In genomic region chr5:83077662-83078261, GRCh38 we compare ENCODE assay signal across 8 cellular contexts. TPM values are rescaled to one million over a fixed set of nuclear protein-coding genes. Genes with fewer than 3 reads are reported as not detected.
DNase-seq lines count a peak whose midpoint lies in the region; ATAC-seq, FAIRE-seq and TF ChIP-seq lines count a peak whose summit lies in the region.

No MANE protein-coding gene starts in this region.

- H3K9me3 ChIP-seq in DOHH2 (ENCODE audit: control insufficient read depth, insufficient read depth, low read length) (no peaks in the 10 kb centered on the region), prostate gland (no peaks in the 10 kb centered on the region)

- POLR2A ChIA-PET in WTC11 (lab: Charles Lee), result interaction anchor here (0.6 to 1.0 kb wide), 6 partner anchors 9 to 397 kb away, joined by 3 to 5 read pairs (median 5); partner anchors contain the start of gene VCAN

- peak overlapping the region; percentile 99 for H3K27ac Mint-ChIP-seq in WTC11

- H3K36me3 Mint-ChIP-seq in WTC11, result peaks cover 14% of the 10 kb centered on the region

- H3K4me3 Mint-ChIP-seq in WTC11, result peak overlapping the region; percentile 99

- no peaks in the 10 kb centered on the region for H4K20me1 ChIP-seq in DOHH2 (ENCODE audit: control insufficient read depth, insufficient read depth, low read depth, low read length)

- peaks cover 14% of the 10 kb centered on the region for H3K4me1 ChIP-seq in DOHH2 (ENCODE audit: control insufficient read depth, low read length)
- peaks cover 8% of the 10 kb centered on the region for H3K4me1 ChIP-seq in foreskin keratinocyte
- no peaks in the 10 kb centered on the region for H3K4me1 ChIP-seq in prostate gland (replicated peaks)

- TF ChIP-seq POLR2A in prostate gland (IDR thresholded peaks at IDR 0.05), result no peak

- 3% methylated on average over 14 of the region's 14 CpGs for WGBS in prostate gland

- H3K4me2 ChIP-seq in DOHH2 (ENCODE audit: low read length), result peak overlapping the region; percentile 71

- FAIRE-seq in HTR-8/SVneo (lab: Jason Lieb, UNC), result no peak

- CTCF ChIA-PET in WTC11 (lab: Charles Lee), result interaction anchor here (1.3 kb wide), 1 partner anchor 396 kb away, joined by 5 read pairs; no protein-coding TSS in a partner anchor

- intact Hi-C loops in prostate gland (cut with DNase I), result no loop called here

- H3K36me3 ChIP-seq in DOHH2 (ENCODE audit: control insufficient read depth, low read length), result peaks cover 36% of the 10 kb centered on the region
- H3K36me3 ChIP-seq in prostate gland, result no peaks in the 10 kb centered on the region

- H3K4me1 Mint-ChIP-seq in WTC11, result peaks cover 45% of the 10 kb centered on the region

- no peaks in the 10 kb centered on the region for H3K9me2 ChIP-seq in DOHH2 (replicated peaks; ENCODE audit: control insufficient read depth, low read length)

- DNase-seq in HTR-8/SVneo (ENCODE audit: insufficient read length, low spot score), result peak; percentile 2
- peak; percentile 17 for DNase-seq in WTC11 (ENCODE audit: low spot score)
- no peak for DNase-seq in foreskin keratinocyte
- DNase-seq in prostate gland (ENCODE audit: low spot score), result no peak
- DNase-seq in GOT3 (lab: John Stamatoyannopoulos, UW), result no peak

- TF ChIP-seq CTCF in DOHH2 (IDR thresholded peaks at IDR 0.05; ENCODE audit: low read depth, low read length, poor library complexity, severe bottlenecking) (no peak), WTC11 (IDR thresholded peaks at IDR 0.05) (no peak), foreskin keratinocyte (conservative IDR thresholded peaks at IDR 0.05) (no peak), prostate gland (IDR thresholded peaks at IDR 0.05) (no peak)

- H3K27me3 ChIP-seq in DOHH2 (ENCODE audit: control insufficient read depth, low read length) (no peaks in the 10 kb centered on the region), foreskin keratinocyte (no peaks in the 10 kb centered on the region), prostate gland (replicated peaks; ENCODE audit: insufficient read depth) (no peaks in the 10 kb centered on the region)

- H3K27ac ChIP-seq in DOHH2 (ENCODE audit: low read depth, low read length) (peak overlapping the region; percentile 80), foreskin keratinocyte (peak overlapping the region; percentile 97), prostate gland (peak overlapping the region; percentile 40 to 61)

- peaks cover 1% of the 10 kb centered on the region; the same call in 1 of the 2 replicates for H3K9me3 Mint-ChIP-seq in WTC11

- ATAC-seq in GM21423 (IDR thresholded peaks at IDR 0.05; ENCODE audit: unreplicated experiment) (peak; percentile 2), WTC11 (peak; percentile 36), foreskin keratinocyte (peak; percentile 31), GM18858 (IDR thresholded peaks at IDR 0.05; ENCODE audit: unreplicated experiment) (no peak)

- H3F3A ChIP-seq in DOHH2 (ENCODE audit: control insufficient read depth, insufficient read depth), result no peaks in the 10 kb centered on the region

- H3K27me3 Mint-ChIP-seq in WTC11 (ENCODE audit: low read depth), result no peaks in the 10 kb centered on the region

- H3K4me3 ChIP-seq in DOHH2 (ENCODE audit: low read length), result peak overlapping the region; percentile 85
- H3K4me3 ChIP-seq in prostate gland, result peak overlapping the region; percentile 55 to 73

- peaks cover 89% of the 10 kb centered on the region for H3K79me2 ChIP-seq in DOHH2 (ENCODE audit: control insufficient read depth, low read length)

TF ChIP-seq in WTC11, 78 proteins besides CTCF, POLR2A, EP300 and RAD21:
- TF ChIP-seq FOXP1 (CRISPR knock-in tag; IDR thresholded peaks at IDR 0.05; ENCODE audit: borderline replicate concordance) (no peak), ESRRA (CRISPR knock-in tag; IDR thresholded peaks at IDR 0.05; ENCODE audit: borderline replicate concordance) (no peak), FOXK1 (CRISPR knock-in tag; IDR thresholded peaks at IDR 0.05) (no peak), ZNF219 (CRISPR knock-in tag; IDR thresholded peaks at IDR 0.05; ENCODE audit: borderline replicate concordance) (no peak), ZNF232 (CRISPR knock-in tag; IDR thresholded peaks at IDR 0.05) (no peak), NFATC4 (CRISPR knock-in tag; IDR thresholded peaks at IDR 0.05) (no peak), E2F1 (CRISPR knock-in tag; IDR thresholded peaks at IDR 0.05) (no peak), GTF2I (CRISPR knock-in tag; conservative IDR thresholded peaks at IDR 0.05) (no peak), ZMAT4 (CRISPR knock-in tag; IDR thresholded peaks at IDR 0.05) (no peak), NR2C2 (CRISPR knock-in tag; IDR thresholded peaks at IDR 0.05) (no peak), RELA (CRISPR knock-in tag; IDR thresholded peaks at IDR 0.05; ENCODE audit: borderline replicate concordance) (no peak), IRF1 (CRISPR knock-in tag; IDR thresholded peaks at IDR 0.05) (no peak), ATF1 (CRISPR knock-in tag; IDR thresholded peaks at IDR 0.05) (no peak), SP1 (CRISPR knock-in tag; conservative IDR thresholded peaks at IDR 0.05) (no peak), SMAD3 (CRISPR knock-in tag; IDR thresholded peaks at IDR 0.05; ENCODE audit: borderline replicate concordance) (no peak), GRHL2 (CRISPR knock-in tag; IDR thresholded peaks at IDR 0.05; ENCODE audit: insufficient replicate concordance, severe bottlenecking) (no peak), STAT6 (CRISPR knock-in tag; conservative IDR thresholded peaks at IDR 0.05; ENCODE audit: low read depth) (no peak)

RNA-seq across cellular contexts. Expression of gene XRCC4, which starts 0.4 kb away (rescaled TPM):
- total RNA-seq in WTC11 (2021) (12.0 to 13.5 TPM (median 12.8 TPM) in 3 replicates), foreskin keratinocyte (11.1 and 12.2 TPM in 2 replicates), prostate gland (10 to 100 TPM in 1 of 2 donors, 1 to 10 TPM in 1; 7.3 to 11.4 TPM)
- polyA plus RNA-seq in foreskin keratinocyte, result 8.6 and 10.2 TPM in 2 replicates

RNA-seq across cellular contexts. Expression of gene TMEM167A, which starts 0.6 kb away (rescaled TPM):
- total RNA-seq in WTC11 (2021), result 143 to 165 TPM (median 146 TPM) in 3 replicates
- 58.3 and 61.5 TPM in 2 replicates for total RNA-seq in foreskin keratinocyte
- polyA plus RNA-seq in foreskin keratinocyte, result 68.1 and 77.5 TPM in 2 replicates
- total RNA-seq in prostate gland, result 10 to 100 TPM; 30.8 to 44.9 TPM

Comparison
In these comparisons a context has a peak if more than half of its experiments do, and no peak if none do; other contexts are left out.
1. DNase-seq: peak in HTR-8/SVneo (single experiment) and WTC11 (single experiment); none in foreskin keratinocyte (0 of 2), prostate gland (single experiment) and GOT3 (single experiment).
2. Peak in every context shown above with its lines, with median percentiles within 50 percentile points of each other: H3K27ac ChIP-seq.